Comparison of ENCODE assay signal across 8 cellular contexts in genomic region chr2:10042301-10043161, GRCh38. TPM values are rescaled to one million over a fixed set of nuclear protein-coding genes. Genes with fewer than 3 reads are reported as not detected.
DNase-seq lines count a peak whose midpoint lies in the region; ATAC-seq, FAIRE-seq and TF ChIP-seq lines count a peak whose summit lies in the region.

No MANE protein-coding gene starts in this region.

- peak overlapping the region; percentile 95 for H3K4me3 Mint-ChIP-seq in CD4-positive, alpha-beta T cell
- H3K4me3 Mint-ChIP-seq in activated naive CD4-positive, alpha-beta T cell treated with anti-CD3 and anti-CD28 coated beads, Interleukin-2, amount 10 ng/mL, durations not matched to agents 7 days and 5 days, result peak overlapping the region; percentile 74
- peak overlapping the region; percentile 92 for H3K4me3 Mint-ChIP-seq in natural killer cell treated with Interleukin-12 subunit alpha and Interleukin-12 subunit beta and Interleukin-15 and Interleukin-18, amount 100 ng/mL, for 72 hours

- peaks cover under 1 to 17% (median 5%) of the 10 kb centered on the region in 4 donors for H3K36me3 ChIP-seq in upper lobe of left lung

- peak overlapping the region; percentile 96 for H3K27ac Mint-ChIP-seq in CD4-positive, alpha-beta T cell
- H3K27ac Mint-ChIP-seq in activated naive CD4-positive, alpha-beta T cell treated with anti-CD3 and anti-CD28 coated beads, Interleukin-2, amount 10 ng/mL, durations not matched to agents 7 days and 5 days, result peak overlapping the region; percentile 82
- H3K27ac Mint-ChIP-seq in natural killer cell treated with Interleukin-12 subunit alpha and Interleukin-12 subunit beta and Interleukin-15 and Interleukin-18, amount 100 ng/mL, for 72 hours, result peak overlapping the region; percentile 92 to 95

- H3K27me3 Mint-ChIP-seq in CD4-positive, alpha-beta T cell, result no peaks in the 10 kb centered on the region
- H3K27me3 Mint-ChIP-seq in activated naive CD4-positive, alpha-beta T cell treated with anti-CD3 and anti-CD28 coated beads, Interleukin-2, amount 10 ng/mL, durations not matched to agents 7 days and 5 days, result peaks cover 79% of the 10 kb centered on the region
- no peaks in the 10 kb centered on the region for H3K27me3 Mint-ChIP-seq in natural killer cell treated with Interleukin-12 subunit alpha and Interleukin-12 subunit beta and Interleukin-15 and Interleukin-18, amount 100 ng/mL, for 72 hours

- no peak for TF ChIP-seq CTCF in CD4-positive, alpha-beta T cell (IDR thresholded peaks at IDR 0.05)
- TF ChIP-seq CTCF in upper lobe of left lung (IDR thresholded peaks at IDR 0.05), result peak; percentile 13 to 36 (median 24)

- H3K36me3 Mint-ChIP-seq in CD4-positive, alpha-beta T cell (ENCODE audit: low read depth), result peaks cover 18% of the 10 kb centered on the region
- peaks cover 12% of the 10 kb centered on the region for H3K36me3 Mint-ChIP-seq in activated naive CD4-positive, alpha-beta T cell treated with anti-CD3 and anti-CD28 coated beads, Interleukin-2, amount 10 ng/mL, durations not matched to agents 7 days and 5 days
- no peaks in the 10 kb centered on the region for H3K36me3 Mint-ChIP-seq in natural killer cell treated with Interleukin-12 subunit alpha and Interleukin-12 subunit beta and Interleukin-15 and Interleukin-18, amount 100 ng/mL, for 72 hours

- peaks cover 31% of the 10 kb centered on the region for H3K4me1 Mint-ChIP-seq in CD4-positive, alpha-beta T cell (ENCODE audit: low read depth)
- H3K4me1 Mint-ChIP-seq in activated naive CD4-positive, alpha-beta T cell treated with anti-CD3 and anti-CD28 coated beads, Interleukin-2, amount 10 ng/mL, durations not matched to agents 7 days and 5 days, result peaks cover 34% of the 10 kb centered on the region
- peaks cover 26 to 31% of the 10 kb centered on the region in 2 donors for H3K4me1 Mint-ChIP-seq in natural killer cell treated with Interleukin-12 subunit alpha and Interleukin-12 subunit beta and Interleukin-15 and Interleukin-18, amount 100 ng/mL, for 72 hours (ENCODE audit: low read depth in 2 of 2)

- 15 to 22% methylated on average over 26 to 54 of the region's 54 CpGs for WGBS in upper lobe of left lung, 2 donors

- intact Hi-C loops in CD4-positive, alpha-beta T cell (cut with DNase I, micrococcal nuclease), result loop anchor here in 1 of 2 experiments (2.0 to 10.0 kb wide), 6 partner anchors 90 to 1038 kb away; partner anchors contain the start of genes ADAM17, CPSF3, IAH1 and ITGB1BP1

- peaks cover 48 to 86% (median 57%) of the 10 kb centered on the region in 4 donors for H3K4me1 ChIP-seq in upper lobe of left lung

- CTCF ChIA-PET in CD4-positive, alpha-beta T cell (lab: Charles Lee), result interaction anchor here (1.1 to 9.4 kb wide), 2 partner anchors 58 to 242 kb away, joined by 3 to 107 read pairs; no protein-coding TSS in a partner anchor
- CTCF ChIA-PET in activated naive CD4-positive, alpha-beta T cell treated with anti-CD3 and anti-CD28 coated beads, Interleukin-2, amount 10 ng/mL, durations not matched to agents 7 days and 5 days (lab: Charles Lee), result no interaction called here

- TF ChIP-seq EP300 in upper lobe of left lung (IDR thresholded peaks at IDR 0.05), result peak in 2 of 4 donors; percentile 43 to 44

- FAIRE-seq in frontal cortex (lab: Jason Lieb, UNC), result no peak

- no peak overlapping the region for H3K27ac ChIP-seq in CD4-positive, alpha-beta T cell (ENCODE audit: low read depth, low read length)
- peak overlapping the region; percentile 91 to 96 (median 93) for H3K27ac ChIP-seq in upper lobe of left lung

- H3K4me3 ChIP-seq in upper lobe of left lung, result peak overlapping the region; percentile 34 to 72 (median 60)

- POLR2A ChIA-PET in CD4-positive, alpha-beta T cell (lab: Charles Lee), result interaction anchor here (0.6 to 4.5 kb wide), 10 partner anchors 13 to 569 kb away, joined by 3 to 30 read pairs (median 8); partner anchors contain the start of genes ADAM17, IAH1, ODC1 and TAF1B

- DNase-seq in CD4-positive, alpha-beta T cell, result peak in 9 of 10 experiments; percentile 14 to 50 (median 30)
- peak; percentile 61 for DNase-seq in MV-4-11 (lab: John Stamatoyannopoulos, UW)
- DNase-seq in activated naive CD4-positive, alpha-beta T cell treated with anti-CD3 and anti-CD28 coated beads, Interleukin-2, amount 10 ng/mL, durations not matched to agents 7 days and 5 days, result peak; percentile 49
- peak; percentile 54 to 64 for DNase-seq in frontal cortex (ENCODE audit: low spot score in 2 of 2)
- DNase-seq in natural killer cell treated with Interleukin-12 subunit alpha and Interleukin-12 subunit beta and Interleukin-15 and Interleukin-18, amount 100 ng/mL, for 72 hours (ENCODE audit: low spot score), result peak; percentile 77
- peak; percentile 88 to 89 for DNase-seq in upper lobe of left lung
- no peak for DNase-seq in NCI-H1694 treated with DMSO at 0.1 percent for 48 hours (lab: John Stamatoyannopoulos, UW)

- H3K9me3 Mint-ChIP-seq in CD4-positive, alpha-beta T cell, result no peaks in the 10 kb centered on the region
- no peaks in the 10 kb centered on the region for H3K9me3 Mint-ChIP-seq in activated naive CD4-positive, alpha-beta T cell treated with anti-CD3 and anti-CD28 coated beads, Interleukin-2, amount 10 ng/mL, durations not matched to agents 7 days and 5 days
- H3K9me3 Mint-ChIP-seq in natural killer cell treated with Interleukin-12 subunit alpha and Interleukin-12 subunit beta and Interleukin-15 and Interleukin-18, amount 100 ng/mL, for 72 hours, result no peaks in the 10 kb centered on the region

- ATAC-seq in CD4-positive, alpha-beta T cell (ENCODE audit: poor library complexity), result peak; percentile 27
- ATAC-seq in natural killer cell treated with Interleukin-12 subunit alpha and Interleukin-12 subunit beta and Interleukin-15 and Interleukin-18, amount 100 ng/mL, for 72 hours, result peak; percentile 2 to 15
- peak; percentile 70 for ATAC-seq in upper lobe of left lung (ENCODE audit: low FRiP score in 2 of 2)
- ATAC-seq in HG03354 (IDR thresholded peaks at IDR 0.05; ENCODE audit: poor library complexity, severe bottlenecking, unreplicated experiment), result no peak

- H3K27me3 ChIP-seq in CD4-positive, alpha-beta T cell (ENCODE audit: control insufficient read depth, insufficient read depth, low read length), result no peaks in the 10 kb centered on the region
- H3K27me3 ChIP-seq in upper lobe of left lung, result no peaks in the 10 kb centered on the region

- H3K9me3 ChIP-seq in CD4-positive, alpha-beta T cell (ENCODE audit: control insufficient read depth, low read length), result no peaks in the 10 kb centered on the region
- no peaks in the 10 kb centered on the region for H3K9me3 ChIP-seq in upper lobe of left lung

- peak; percentile 8 to 75 (median 48) for TF ChIP-seq POLR2A in upper lobe of left lung (IDR thresholded peaks at IDR 0.05)

RNA-seq across cellular contexts. Expression of gene KLF11, which starts 0.8 kb away (rescaled TPM):
- 10 to 100 TPM; 26.7 to 29.6 TPM for total RNA-seq in CD4-positive, alpha-beta T cell
- total RNA-seq in frontal cortex (13.0 TPM), upper lobe of left lung (10 to 100 TPM; 14.3 to 38.7 (median 23.4) TPM)
- total RNA-seq in natural killer cell treated with Interleukin-12 subunit alpha and Interleukin-12 subunit beta and Interleukin-15 and Interleukin-18, amount 100 ng/mL, for 72 hours, result 1 to 10 TPM; 3.8 to 6.1 TPM

RNA-seq across cellular contexts. Expression of gene CYS1, which starts 37.7 kb away (rescaled TPM):
- total RNA-seq in CD4-positive, alpha-beta T cell, result not detected
- total RNA-seq in frontal cortex (0.82 TPM), upper lobe of left lung (1 to 10 TPM; 1.0 to 8.2 (median 5.6) TPM)
- under 1 TPM in 1 of 2 donors, not detected in 1; 0.45 TPM for total RNA-seq in natural killer cell treated with Interleukin-12 subunit alpha and Interleukin-12 subunit beta and Interleukin-15 and Interleukin-18, amount 100 ng/mL, for 72 hours
